Comparison of ENCODE assay signal across 1 cellular context in genomic region chr5:38989974-38990719, GRCh38.
TF ChIP-seq lines count a peak whose summit lies in the region.
"Not testable (repeated sequence)": the region's sequence is repeated elsewhere in the genome, so short reads cannot be mapped to it uniquely, and the experiment has no call there.

No MANE protein-coding gene starts in this region.

TF ChIP-seq in K562, 482 proteins besides CTCF, POLR2A, EP300 and RAD21 (continued from another document):
- TF ChIP-seq ZNF140 (CRISPR knock-in tag; IDR thresholded peaks at IDR 0.05) (peak; percentile 93), PPARD (CRISPR knock-in tag; IDR thresholded peaks at IDR 0.05) (peak; percentile 61; the same call in 1 of the 2 replicates), ZNF76 (CRISPR knock-in tag; IDR thresholded peaks at IDR 0.05; ENCODE audit: borderline replicate concordance) (0 out of 2 replicates have a peak, but pooled peaks have one; percentile 47), CEBPG (tag; conservative IDR thresholded peaks at IDR 0.05 in 1 of 2, IDR thresholded peaks at IDR 0.05 in 1 of 2) (peak in 1 of 2 experiments; percentile 51; a peak in 1 of 4 replicates)
- TF ChIP-seq CEBPG (CRISPR knock-in tag; IDR thresholded peaks at IDR 0.05) = not testable (repeated sequence)
